8 cellular contexts compared by ENCODE assay signal in genomic region chr1:15345711-15346355, GRCh38.
A peak's percentile ranks its signal among the peaks of the same experiment; 100 is the strongest.
DNase-seq lines count a peak whose midpoint lies in the region; ATAC-seq, FAIRE-seq and TF ChIP-seq lines count a peak whose summit lies in the region.

No MANE protein-coding gene starts in this region.

- H3K4me1 ChIP-seq in pancreas: peaks cover 0 to 4% (median under 1%) of the 10 kb centered on the region in 3 donors

- DNase-seq in T-cell: peak; percentile 22 to 73 (median 52)
- peak; percentile 65 for DNase-seq in activated naive CD8-positive, alpha-beta T cell treated with anti-CD3 and anti-CD28 coated beads, Interleukin-2, amount 10 ng/mL, durations not matched to agents 7 days and 5 days
- DNase-seq in pancreas: no peak
- no peak for DNase-seq in dermis blood vessel endothelial cell
- no peak for DNase-seq in kidney glomerular epithelial cell (lab: John Stamatoyannopoulos, UW)

- POLR2A ChIA-PET in T-cell (lab: Charles Lee): interaction anchor here in 1 of 2 donors (0.5 kb wide), 1 partner anchor 65 kb away, joined by 4 read pairs; no protein-coding TSS in a partner anchor
- POLR2A ChIA-PET in activated naive CD8-positive, alpha-beta T cell treated with anti-CD3 and anti-CD28 coated beads, Interleukin-2, amount 10 ng/mL, durations not matched to agents 7 days and 5 days (lab: Charles Lee): interaction anchor here (1.1 kb wide), 1 partner anchor 64 kb away, joined by 6 read pairs; the partner anchor contains the start of gene EFHD2

- CTCF ChIA-PET in T-cell (lab: Charles Lee): no interaction called here

- H3K27ac Mint-ChIP-seq in T-cell: peak overlapping the region; percentile 65 to 89
- H3K27ac Mint-ChIP-seq in activated naive CD8-positive, alpha-beta T cell treated with anti-CD3 and anti-CD28 coated beads, Interleukin-2, amount 10 ng/mL, durations not matched to agents 7 days and 5 days: peak overlapping the region; percentile 73

- 91% methylated on average over 17 of the region's 17 CpGs for whole genome bisulfite sequencing in pancreas, 2 donors

- H3K4me3 Mint-ChIP-seq in T-cell: peak overlapping the region; percentile 18 to 42 (median 22)
- H3K4me3 Mint-ChIP-seq in activated naive CD8-positive, alpha-beta T cell treated with anti-CD3 and anti-CD28 coated beads, Interleukin-2, amount 10 ng/mL, durations not matched to agents 7 days and 5 days: peak overlapping the region; percentile 48

- ATAC-seq in GM19395 (IDR thresholded peaks at IDR 0.05; ENCODE audit: unreplicated experiment): peak; percentile 61
- ATAC-seq in T-cell (replicated peaks in 1 of 4): peak; percentile 77 to 94 (median 87)
- ATAC-seq in activated naive CD8-positive, alpha-beta T cell treated with anti-CD3 and anti-CD28 coated beads, Interleukin-2, amount 10 ng/mL, durations not matched to agents 7 days and 5 days (ENCODE audit: low read depth): peak; percentile 92
- peak in 3 of 4 donors; percentile 48 to 75 (median 65) for ATAC-seq in pancreas
- no peak for ATAC-seq in HG02588 (IDR thresholded peaks at IDR 0.05; ENCODE audit: unreplicated experiment)
- no peak for ATAC-seq in HG02884 (IDR thresholded peaks at IDR 0.05; ENCODE audit: unreplicated experiment)

- no peaks in the 10 kb centered on the region for H3K27me3 ChIP-seq in pancreas

- peaks cover 15 to 69% (median 49%) of the 10 kb centered on the region in 3 donors for H3K4me1 Mint-ChIP-seq in T-cell
- H3K4me1 Mint-ChIP-seq in activated naive CD8-positive, alpha-beta T cell treated with anti-CD3 and anti-CD28 coated beads, Interleukin-2, amount 10 ng/mL, durations not matched to agents 7 days and 5 days: peaks cover 50% of the 10 kb centered on the region

- no peak for FAIRE-seq in pancreas (lab: Jason Lieb, UNC)

- no peak overlapping the region for H3K27ac ChIP-seq in pancreas

- H3K9me3 ChIP-seq in pancreas: no peaks in the 10 kb centered on the region

- intact Hi-C loops in pancreas (cut with DNase I): no loop called here

- no peaks in the 10 kb centered on the region for H3K36me3 ChIP-seq in pancreas

- H3K4me3 ChIP-seq in pancreas: no peak overlapping the region

- H3K36me3 Mint-ChIP-seq in T-cell: no peaks in the 10 kb centered on the region
- H3K36me3 Mint-ChIP-seq in activated naive CD8-positive, alpha-beta T cell treated with anti-CD3 and anti-CD28 coated beads, Interleukin-2, amount 10 ng/mL, durations not matched to agents 7 days and 5 days: no peaks in the 10 kb centered on the region

- TF ChIP-seq CTCF in pancreas (IDR thresholded peaks at IDR 0.05): no peak

- H3K27me3 Mint-ChIP-seq in T-cell: peaks cover 36 to 49% of the 10 kb centered on the region in 2 donors
- peaks cover 25% of the 10 kb centered on the region for H3K27me3 Mint-ChIP-seq in activated naive CD8-positive, alpha-beta T cell treated with anti-CD3 and anti-CD28 coated beads, Interleukin-2, amount 10 ng/mL, durations not matched to agents 7 days and 5 days

- no peaks in the 10 kb centered on the region for H3K9me3 Mint-ChIP-seq in T-cell
- no peaks in the 10 kb centered on the region for H3K9me3 Mint-ChIP-seq in activated naive CD8-positive, alpha-beta T cell treated with anti-CD3 and anti-CD28 coated beads, Interleukin-2, amount 10 ng/mL, durations not matched to agents 7 days and 5 days

Comparison
In these comparisons a context has a peak if more than half of its experiments do, and no peak if none do; other contexts are left out.
1. ATAC-seq: peak in GM19395 (single experiment), T-cell (4 of 4), activated naive CD8-positive, alpha-beta T cell treated with anti-CD3 and anti-CD28 coated beads, Interleukin-2, amount 10 ng/mL, durations not matched to agents 7 days and 5 days (single experiment) and pancreas (3 of 4); none in HG02588 (single experiment) and HG02884 (single experiment).
2. DNase-seq: peak in T-cell (34 of 34) and activated naive CD8-positive, alpha-beta T cell treated with anti-CD3 and anti-CD28 coated beads, Interleukin-2, amount 10 ng/mL, durations not matched to agents 7 days and 5 days (single experiment); none in pancreas (0 of 6), dermis blood vessel endothelial cell (single experiment) and kidney glomerular epithelial cell (single experiment).